Comparison of ENCODE assay signal across 13 cellular contexts in the genomic region with DNA sequence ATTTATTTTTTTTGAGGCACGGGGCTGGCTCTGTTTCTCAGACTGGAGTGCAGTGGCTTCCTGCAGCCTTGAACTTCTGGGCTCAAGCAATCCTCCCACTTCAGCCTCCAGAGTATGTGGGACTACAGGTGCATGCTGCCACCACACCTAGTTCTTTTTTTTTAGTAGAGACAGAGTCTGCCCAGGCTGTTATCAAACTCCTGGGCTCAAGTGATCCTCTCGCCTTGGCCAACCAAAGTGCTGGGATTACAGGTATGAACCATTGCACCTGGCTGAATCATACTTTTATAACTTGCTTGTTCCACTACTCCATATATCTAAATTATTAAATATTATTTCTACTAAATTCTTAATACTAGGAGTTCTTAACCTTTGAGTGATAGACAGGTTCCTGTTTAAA.
A peak's percentile ranks its signal among the peaks of the same experiment; 100 is the strongest.
DNase-seq lines count a peak whose midpoint lies in the region; ATAC-seq and TF ChIP-seq lines count a peak whose summit lies in the region.
"Had no signal": no experiment of that assay in that cellular context is flagged by ENCODE, and none has a peak within 500 bp of the region (broad histone marks: within the 10 kb centered on the region; RNA-seq: fewer than 3 reads in every experiment).

No MANE protein-coding gene starts in this region.

- ATAC-seq in effector memory CD8-positive, alpha-beta T cell (replicated peaks): no peak
- ATAC-seq in HG02981 (IDR thresholded peaks at IDR 0.05; ENCODE audit: unreplicated experiment): no peak

- H3K27ac ChIP-seq in sigmoid colon: peak overlapping the region; percentile 54 to 82 (median 80)

- peak overlapping the region; percentile 98 to 99 for H3K27ac Mint-ChIP-seq in effector memory CD8-positive, alpha-beta T cell

- TF ChIP-seq CTCF in sigmoid colon (IDR thresholded peaks at IDR 0.05): no peak

- no peaks in the 10 kb centered on the region for H3K27me3 Mint-ChIP-seq in effector memory CD8-positive, alpha-beta T cell
- H3K27me3 Mint-ChIP-seq: activated B cell treated with CpG ODN at 0.5 μM for 24 hours had no signal

- H3K4me3 Mint-ChIP-seq in effector memory CD8-positive, alpha-beta T cell: peak overlapping the region in 1 of 2 donors; percentile 92

- 52 to 69% methylated on average over 2 of the region's 2 CpGs for WGBS in sigmoid colon, 2 donors

- intact Hi-C loops in sigmoid colon (cut with DNase I): loop anchor here (5.0 to 10.0 kb wide), 2 partner anchors 33 to 531 kb away; no protein-coding TSS in a partner anchor

- TF ChIP-seq EP300 in sigmoid colon (IDR thresholded peaks at IDR 0.05): no peak

- peaks cover 66 to 83% of the 10 kb centered on the region in 2 donors for H3K4me1 Mint-ChIP-seq in effector memory CD8-positive, alpha-beta T cell (ENCODE audit: low read depth in 2 of 2)

- no peak for TF ChIP-seq POLR2A in sigmoid colon (IDR thresholded peaks at IDR 0.05)

- peak; percentile 45 for DNase-seq in DMS53 (lab: John Stamatoyannopoulos, UW)
- DNase-seq in DMS53 treated with DMSO at 0.1 percent for 48 hours (lab: John Stamatoyannopoulos, UW; ENCODE audit: unreplicated experiment): no peak
- peak; percentile 41 for DNase-seq in LoVo (ENCODE audit: low spot score)
- DNase-seq in effector memory CD8-positive, alpha-beta T cell: no peak
- no peak for DNase-seq in sigmoid colon
- DNase-seq in 8988T: no peak
- DNase-seq in SHP77 (lab: John Stamatoyannopoulos, UW): no peak
- DNase-seq: cerebellar nuclear complex, kidney, NCI-H2227 treated with DMSO at 0.1 percent for 48 hours had no signal

- no peak overlapping the region for H3K4me3 ChIP-seq in sigmoid colon

- no peaks in the 10 kb centered on the region for H3K36me3 ChIP-seq in sigmoid colon
- H3K36me3 ChIP-seq: upper lobe of left lung had no signal

- H3K9me3 ChIP-seq in sigmoid colon: no peaks in the 10 kb centered on the region
- H3K9me3 ChIP-seq: upper lobe of left lung had no signal

- no peaks in the 10 kb centered on the region for H3K27me3 ChIP-seq in sigmoid colon
- H3K27me3 ChIP-seq: upper lobe of left lung had no signal

- H3K9me3 Mint-ChIP-seq in effector memory CD8-positive, alpha-beta T cell: no peaks in the 10 kb centered on the region

- peaks cover 0 to 73% (median 50%) of the 10 kb centered on the region in 4 donors for H3K4me1 ChIP-seq in sigmoid colon

- no peaks in the 10 kb centered on the region for H3K36me3 Mint-ChIP-seq in effector memory CD8-positive, alpha-beta T cell (ENCODE audit: insufficient read depth)

Comparison
In these comparisons a context has a peak if more than half of its experiments do, and no peak if none do; other contexts are left out.
1. DNase-seq: peak in DMS53 (single experiment) and LoVo (single experiment); none in DMS53 treated with DMSO at 0.1 percent for 48 hours (single experiment), effector memory CD8-positive, alpha-beta T cell (0 of 3), sigmoid colon (single experiment), 8988T (single experiment) and SHP77 (0 of 2).